Comparison of ENCODE assay signal across 20 cellular contexts in the genomic region with DNA sequence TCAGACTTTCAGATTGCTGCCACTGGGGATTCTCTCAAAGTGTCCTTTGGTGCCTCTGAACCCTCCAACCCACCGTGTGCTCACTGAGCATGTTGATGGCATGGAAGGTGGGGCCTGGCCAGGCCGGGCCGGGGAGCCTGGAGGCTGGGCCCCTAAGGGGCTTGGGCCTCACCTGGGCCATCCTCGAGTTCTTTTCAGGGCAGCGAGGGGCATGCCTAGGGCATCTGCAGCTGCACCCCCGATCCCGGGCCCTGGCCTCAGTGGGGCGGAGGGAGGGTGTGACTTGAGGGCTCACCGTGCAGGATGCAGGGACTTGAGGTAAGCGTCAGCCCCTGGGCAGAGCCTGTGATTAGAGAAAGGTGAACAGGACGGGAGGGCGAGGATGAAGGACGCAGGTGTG. TPM values are rescaled to one million over a fixed set of nuclear protein-coding genes. Genes with fewer than 3 reads are reported as not detected.
"Had no signal": no experiment of that assay in that cellular context is flagged by ENCODE, and none has a peak within 500 bp of the region (broad histone marks: within the 10 kb centered on the region; RNA-seq: fewer than 3 reads in every experiment).

No MANE protein-coding gene starts in this region.

- H3K27ac Mint-ChIP-seq: activated CD4-positive, alpha-beta T cell treated with anti-CD3 and anti-CD28 coated beads for 36 hours had no signal

- H3K9me3 ChIP-seq: esophagus muscularis mucosa, psoas muscle, transverse colon had no signal

- H3K36me3 Mint-ChIP-seq: activated naive CD4-positive, alpha-beta T cell treated with anti-CD3 and anti-CD28 coated beads, Interleukin-2, amount 50 U/mL, for 24 hours had no signal

- H3K27ac ChIP-seq: psoas muscle, SK-N-MC, WERI-Rb-1 had no signal

- H3K4me3 Mint-ChIP-seq: activated CD4-positive, alpha-beta T cell treated with anti-CD3 and anti-CD28 coated beads for 36 hours had no signal

- H3K27me3 Mint-ChIP-seq: activated CD4-positive, alpha-beta memory T cell treated with anti-CD3 and anti-CD28 coated beads, Interleukin-2, amount 10 ng/mL, durations not matched to agents 7 days and 5 days; activated CD4-positive, alpha-beta T cell treated with anti-CD3 and anti-CD28 coated beads for 36 hours; activated naive CD4-positive, alpha-beta T cell treated with anti-CD3 and anti-CD28 coated beads, Interleukin-2, amount 50 U/mL, for 24 hours; activated T-cell treated with anti-CD3 and anti-CD28 coated beads, Interleukin-2, amount 50 U/mL, for 24 hours had no signal

- DNase-seq: activated CD4-positive, alpha-beta memory T cell treated with anti-CD3 and anti-CD28 coated beads, Interleukin-2, amount 10 ng/mL, durations not matched to agents 7 days and 5 days; activated CD4-positive, alpha-beta T cell treated with anti-CD3 and anti-CD28 coated beads for 36 hours; activated effector memory CD4-positive, alpha-beta T cell treated with anti-CD3 and anti-CD28 coated beads, Interleukin-2, amount 50 U/mL, for 16 hours; activated T-cell treated with anti-CD3 and anti-CD28 coated beads, Interleukin-2, amount 50 U/mL, for 24 hours; amniotic stem cell; central memory CD4-positive, alpha-beta T cell; effector CD4-positive, alpha-beta T cell; hippocampal formation; mesendoderm; psoas muscle; stimulated activated CD4-positive, alpha-beta T cell treated with anti-CD3 and anti-CD28 coated beads, Interleukin-1b, Interleukin-23, amount 100 ng/mL, for 48 hours; stimulated activated naive CD4-positive, alpha-beta T cell; T-helper 1 cell; WERI-Rb-1 had no signal

- H3K4me3 ChIP-seq: coronary artery, esophagus muscularis mucosa, psoas muscle, SK-N-MC, transverse colon had no signal

- H3K36me3 ChIP-seq: esophagus muscularis mucosa, transverse colon, WERI-Rb-1 had no signal

- ATAC-seq: activated CD4-positive, alpha-beta T cell treated with anti-CD3 and anti-CD28 coated beads for 36 hours; psoas muscle had no signal

- H3K9me3 Mint-ChIP-seq: activated CD4-positive, alpha-beta memory T cell treated with anti-CD3 and anti-CD28 coated beads, Interleukin-2, amount 10 ng/mL, durations not matched to agents 7 days and 5 days; activated naive CD4-positive, alpha-beta T cell treated with anti-CD3 and anti-CD28 coated beads, Interleukin-2, amount 50 U/mL, for 24 hours; activated T-cell treated with anti-CD3 and anti-CD28 coated beads, Interleukin-2, amount 50 U/mL, for 24 hours had no signal

- H3K27me3 ChIP-seq: esophagus muscularis mucosa, transverse colon had no signal

RNA-seq across cellular contexts. Expression of a gene that starts 1.6 kb away (rescaled TPM):
- polyA plus RNA-seq: neural cell had no signal
